11 cellular contexts compared by ENCODE assay signal in the genomic region with DNA sequence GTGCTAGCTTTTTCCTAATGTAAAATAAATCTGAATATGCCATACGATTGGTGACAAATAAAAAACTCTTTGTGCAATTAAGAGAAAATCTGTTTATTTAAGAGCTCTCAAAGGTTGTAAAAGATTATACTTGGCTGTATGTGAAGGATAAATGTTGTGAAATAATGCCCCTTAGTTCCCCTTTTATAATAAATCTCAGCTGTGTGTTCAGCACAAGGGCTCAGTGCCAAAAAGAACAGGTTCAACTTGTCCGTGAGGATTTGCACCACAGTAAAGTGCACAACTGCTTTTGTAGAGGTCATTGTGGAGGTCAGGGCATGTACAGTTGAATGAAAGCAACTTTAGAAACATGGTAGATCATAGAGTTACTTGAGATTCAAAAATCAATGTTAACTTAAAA.
A peak's percentile ranks its signal among the peaks of the same experiment; 100 is the strongest.
DNase-seq lines count a peak whose midpoint lies in the region; ATAC-seq, FAIRE-seq and TF ChIP-seq lines count a peak whose summit lies in the region.
"Had no signal": no experiment of that assay in that cellular context is flagged by ENCODE, and none has a peak within 500 bp of the region (broad histone marks: within the 10 kb centered on the region; RNA-seq: fewer than 3 reads in every experiment).

No MANE protein-coding gene starts in this region.

- peak overlapping the region; percentile 76 to 87 (median 84) for H3K27ac ChIP-seq in gastrocnemius medialis

- H3K27me3 ChIP-seq in gastrocnemius medialis: no peaks in the 10 kb centered on the region

- no peak for TF ChIP-seq POLR2A in gastrocnemius medialis (IDR thresholded peaks at IDR 0.05)

- FAIRE-seq in HTR-8/SVneo (lab: Jason Lieb, UNC): peak; percentile 86
- FAIRE-seq: astrocyte had no signal

- no peak for TF ChIP-seq CTCF in gastrocnemius medialis (IDR thresholded peaks at IDR 0.05 in 4 of 5, conservative IDR thresholded peaks at IDR 0.05 in 1 of 5)

- peak; percentile 79 to 92 for ATAC-seq in gastrocnemius medialis
- ATAC-seq in GM21825 (IDR thresholded peaks at IDR 0.05; ENCODE audit: unreplicated experiment): no peak
- no peak for ATAC-seq in HG02571 (IDR thresholded peaks at IDR 0.05; ENCODE audit: unreplicated experiment)

- H3K4me3 ChIP-seq in gastrocnemius medialis: no peak overlapping the region

- no peaks in the 10 kb centered on the region for H3K36me3 ChIP-seq in gastrocnemius medialis

- in situ Hi-C loops in gastrocnemius medialis (cut with MboI; ENCODE audit: low sequenced_read_pairs in 4 of 4): no loop called here

- no peak for DNase-seq in HTR-8/SVneo (ENCODE audit: insufficient read length, low spot score)
- DNase-seq in NCI-H345 treated with DMSO at 0.1 percent for 48 hours (lab: John Stamatoyannopoulos, UW; ENCODE audit: unreplicated experiment): peak; percentile 11
- peak; percentile 72 for DNase-seq in fibroblast of the conjunctiva (ENCODE audit: low read depth)
- peak; percentile 66 to 72 for DNase-seq in gastrocnemius medialis
- no peak for DNase-seq in activated CD4-positive, alpha-beta T cell treated with anti-CD3 and anti-CD28 coated beads for 48 hours
- DNase-seq in NCI-H2171 treated with DMSO at 0.1 percent for 48 hours (lab: John Stamatoyannopoulos, UW): no peak
- DNase-seq: activated B cell treated with CpG ODN at 0.5 μM for 24 hours, retina had no signal

- H3K4me1 ChIP-seq in gastrocnemius medialis: peaks cover 54 to 60% of the 10 kb centered on the region in 2 donors

- intact Hi-C loops in gastrocnemius medialis (cut with DNase I; ENCODE audit: low total_unique reads): loop anchor here (5.0 to 10.0 kb wide), 4 partner anchors 120 to 283 kb away; a partner anchor contains a TSS

- H3K9me3 ChIP-seq in gastrocnemius medialis: no peaks in the 10 kb centered on the region

Comparison
In these comparisons a context has a peak if more than half of its experiments do, and no peak if none do; other contexts are left out.
1. DNase-seq: peak in NCI-H345 treated with DMSO at 0.1 percent for 48 hours (single experiment), fibroblast of the conjunctiva (single experiment) and gastrocnemius medialis (2 of 2); none in HTR-8/SVneo (single experiment), activated CD4-positive, alpha-beta T cell treated with anti-CD3 and anti-CD28 coated beads for 48 hours (single experiment) and NCI-H2171 treated with DMSO at 0.1 percent for 48 hours (single experiment).
2. ATAC-seq: peak in gastrocnemius medialis (2 of 2); none in GM21825 (single experiment) and HG02571 (single experiment).